12 cellular contexts compared by ENCODE assay signal in the genomic region with DNA sequence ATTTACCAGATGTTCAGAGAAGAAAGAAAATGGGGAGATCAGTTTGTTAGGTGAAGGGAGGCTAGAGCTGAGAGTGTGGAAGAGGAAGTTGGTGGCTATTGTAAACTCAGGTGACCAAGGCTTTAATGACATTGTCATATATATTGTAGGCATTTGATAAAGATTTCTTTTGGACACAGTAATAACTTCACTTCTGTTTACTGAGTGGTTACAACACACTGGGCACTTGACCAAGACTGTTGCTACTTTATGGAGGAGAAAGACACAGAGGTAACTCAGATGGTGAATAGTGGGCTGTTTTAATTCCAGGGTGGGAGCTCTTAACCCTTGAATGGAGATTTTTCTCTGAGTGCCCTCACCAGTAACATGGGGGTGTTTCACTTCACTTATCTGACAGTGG. TPM values are rescaled to one million over a fixed set of nuclear protein-coding genes. Genes with fewer than 3 reads are reported as not detected.
DNase-seq lines count a peak whose midpoint lies in the region; ATAC-seq and TF ChIP-seq lines count a peak whose summit lies in the region.
"Had no signal": no experiment of that assay in that cellular context is flagged by ENCODE, and none has a peak within 500 bp of the region (broad histone marks: within the 10 kb centered on the region; RNA-seq: fewer than 3 reads in every experiment).

No MANE protein-coding gene starts in this region.

- TF ChIP-seq CTCF in breast epithelium (IDR thresholded peaks at IDR 0.05), result no peak

- H3K4me3 ChIP-seq in breast epithelium, result no peak overlapping the region
- H3K4me3 ChIP-seq in subcutaneous abdominal adipose tissue (ENCODE audit: low read depth in 1 of 5, low read length in 5 of 5), result no peak overlapping the region
- H3K4me3 ChIP-seq: suprapubic skin had no signal

- intact Hi-C loops in breast epithelium (cut with DNase I; ENCODE audit: low total_unique reads), result no loop called here

- TF ChIP-seq POLR2A in breast epithelium (IDR thresholded peaks at IDR 0.05), result no peak

- peak; percentile 16 for DNase-seq in NCI-H2196 (lab: John Stamatoyannopoulos, UW; ENCODE audit: unreplicated experiment)
- DNase-seq in NCI-H2196 treated with DMSO at 0.1 percent for 48 hours (lab: John Stamatoyannopoulos, UW; ENCODE audit: unreplicated experiment), result no peak
- no peak for DNase-seq in breast epithelium (ENCODE audit: low spot score in 2 of 2)
- peak; percentile 67 for DNase-seq in iris pigment epithelial cell (ENCODE audit: low read depth)
- DNase-seq in AG08396 (ENCODE audit: low spot score), result no peak
- DNase-seq: activated CD4-positive, alpha-beta T cell treated with anti-CD3 and anti-CD28 coated beads for 1 hour had no signal

- H3K9me3 ChIP-seq in breast epithelium, result no peaks in the 10 kb centered on the region
- H3K9me3 ChIP-seq in subcutaneous abdominal adipose tissue (ENCODE audit: control insufficient read depth in 5 of 5, low read length in 5 of 5), result no peaks in the 10 kb centered on the region
- H3K9me3 ChIP-seq: suprapubic skin had no signal

- H3K9ac ChIP-seq in subcutaneous abdominal adipose tissue (ENCODE audit: low read length in 5 of 5), result peak overlapping the region in 1 of 5 donors; percentile 33

- H3K27ac ChIP-seq in breast epithelium (peak overlapping the region; percentile 35 to 46), subcutaneous abdominal adipose tissue (ENCODE audit: low read depth, low read length) (peak overlapping the region; percentile 88)
- H3K27ac ChIP-seq: 22Rv1, suprapubic skin had no signal

- no peaks in the 10 kb centered on the region for H3K4me1 ChIP-seq in breast epithelium
- peaks cover 0 to 30% (median 21%) of the 10 kb centered on the region in 5 donors for H3K4me1 ChIP-seq in subcutaneous abdominal adipose tissue (ENCODE audit: control insufficient read depth in 5 of 5, insufficient read depth in 5 of 5, low read length in 5 of 5)

- peaks cover 2% of the 10 kb centered on the region for H3K36me3 ChIP-seq in breast epithelium
- H3K36me3 ChIP-seq in subcutaneous abdominal adipose tissue (ENCODE audit: control insufficient read depth in 5 of 5, insufficient read depth in 5 of 5, low read length in 5 of 5), result peaks cover 31 to 48% (median 43%) of the 10 kb centered on the region in 5 donors

- H3K27me3 ChIP-seq in breast epithelium (no peaks in the 10 kb centered on the region), subcutaneous abdominal adipose tissue (ENCODE audit: control insufficient read depth in 5 of 5, insufficient read depth in 4 of 5, low read length in 5 of 5) (no peaks in the 10 kb centered on the region)
- H3K27me3 ChIP-seq: suprapubic skin had no signal

- ATAC-seq in HG03457 (IDR thresholded peaks at IDR 0.05; ENCODE audit: unreplicated experiment) (no peak), GM19351 (IDR thresholded peaks at IDR 0.05; ENCODE audit: unreplicated experiment) (no peak)
- ATAC-seq: esophagus mucosa had no signal

RNA-seq across cellular contexts. Expression of a gene that starts 46.0 kb away (rescaled TPM):
- total RNA-seq in breast epithelium, result 10 to 100 TPM; 49.3 to 84.9 (median 59.6) TPM

Comparison
In these comparisons a context has a peak if more than half of its experiments do, and no peak if none do; other contexts are left out.
1. DNase-seq: peak in NCI-H2196 (single experiment) and iris pigment epithelial cell (single experiment); none in NCI-H2196 treated with DMSO at 0.1 percent for 48 hours (single experiment), breast epithelium (0 of 2) and AG08396 (single experiment).